ENCODE assay signal across 11 cellular contexts in genomic region chr13:57114945-57115344, GRCh38. TPM values are rescaled to one million over a fixed set of nuclear protein-coding genes. Genes with fewer than 3 reads are reported as not detected.
"Had no signal": no experiment of that assay in that cellular context is flagged by ENCODE, and none has a peak within 500 bp of the region (broad histone marks: within the 10 kb centered on the region; RNA-seq: fewer than 3 reads in every experiment).

No MANE protein-coding gene starts in this region.

- H3K27ac ChIP-seq: GM23248 had no signal

- ATAC-seq: GM23338, HCT116 had no signal

- H3K27ac Mint-ChIP-seq: GM23338, H9, HFFc6 had no signal

- H3K4me3 ChIP-seq: GM23248, GM23338, HAP-1 had no signal

- H3K4me2 ChIP-seq: GM23338 had no signal

- H3K9me3 ChIP-seq: HAP-1 had no signal

- H2AFZ ChIP-seq: GM23248, GM23338 had no signal

- H3K9ac ChIP-seq: GM23248 had no signal

- H3K4me1 Mint-ChIP-seq: GM23338, H9 had no signal

- H3K4me1 ChIP-seq: HAP-1 had no signal

- H3K4me3 Mint-ChIP-seq: GM23338, H9, HFFc6 had no signal

- DNase-seq: GM23248, GOT3, H7, H9, HCEC 1CT, HFFc6 had no signal

- H3K36me3 ChIP-seq: HAP-1 had no signal

- H3K9me3 Mint-ChIP-seq: GM23338 had no signal

RNA-seq across cellular contexts. Expression of gene PRR20A, which starts 25.8 kb away (rescaled TPM):
- total RNA-seq: GM23248, GM23338, H1, H4, H7, H9, HFFc6 had no signal
- polyA plus RNA-seq: GM23248, GM23338, H1 had no signal

RNA-seq across cellular contexts. Expression of gene PRR20B, which starts 32.3 kb away (rescaled TPM):
- total RNA-seq: GM23248, GM23338, H1, H4, H7, H9, HFFc6 had no signal
- polyA plus RNA-seq: GM23248, GM23338, H1 had no signal

RNA-seq across cellular contexts. Expression of gene PRR20C, which starts 38.9 kb away (rescaled TPM):
- total RNA-seq: GM23248, GM23338, H1, H4, H7, H9, HFFc6 had no signal
- polyA plus RNA-seq: GM23248, GM23338, H1 had no signal

RNA-seq across cellular contexts. Expression of gene PRR20D, which starts 45.5 kb away (rescaled TPM):
- total RNA-seq: GM23248, GM23338, H1, H4, H7, H9, HFFc6 had no signal
- polyA plus RNA-seq: GM23248, GM23338, H1 had no signal

RNA-seq across cellular contexts. Expression of gene PRR20E, which starts 52.1 kb away (rescaled TPM):
- total RNA-seq: GM23248, GM23338, H1, H4, H7, H9, HFFc6 had no signal
- polyA plus RNA-seq: GM23248, GM23338, H1 had no signal
